ENCODE assay signal across 8 cellular contexts in genomic region chr14:52873694-52874093, GRCh38.
DNase-seq lines count a peak whose midpoint lies in the region; ATAC-seq and TF ChIP-seq lines count a peak whose summit lies in the region.
"Had no signal": no experiment of that assay in that cellular context is flagged by ENCODE, and none has a peak within 500 bp of the region (broad histone marks: within the 10 kb centered on the region; RNA-seq: fewer than 3 reads in every experiment).

No MANE protein-coding gene starts in this region.

- peak overlapping the region; percentile 75 for H3K9ac ChIP-seq in adipocyte (ENCODE audit: low read length)

- DNase-seq in HPDE6-E6E7 (ENCODE audit: extremely low spot score), result peak; percentile 14
- peak; percentile 90 for DNase-seq in adipocyte (ENCODE audit: low read depth)
- peak; percentile 52 for DNase-seq in left ventricle myocardium superior
- peak; percentile 26 to 41 for DNase-seq in tibial nerve (ENCODE audit: low spot score in 2 of 2)
- no peak for DNase-seq in mesothelial cell of epicardium (ENCODE audit: low spot score in 2 of 2, unreplicated experiment in 2 of 2)
- no peak for DNase-seq in NCI-H82 treated with DMSO at 0.1 percent for 48 hours (lab: John Stamatoyannopoulos, UW; ENCODE audit: unreplicated experiment)
- DNase-seq: stimulated activated naive CD4-positive, alpha-beta T cell treated with Interleukin-2 at 50 U/mL for 16 hours had no signal

- no peaks in the 10 kb centered on the region for H3K9me3 Mint-ChIP-seq in mesothelial cell of epicardium

- peak overlapping the region; percentile 17 to 86 (median 50) for H3K27ac ChIP-seq in tibial nerve

- H3K27me3 ChIP-seq in adipocyte (replicated peaks; ENCODE audit: control insufficient read depth, insufficient read depth, low read length) (no peaks in the 10 kb centered on the region), tibial nerve (no peaks in the 10 kb centered on the region)

- ATAC-seq in left ventricle myocardium superior, result peak; percentile 67
- no peak for ATAC-seq in GM21390 (IDR thresholded peaks at IDR 0.05; ENCODE audit: unreplicated experiment)

- TF ChIP-seq POLR2A in tibial nerve (IDR thresholded peaks at IDR 0.05), result no peak

- peak in 1 of 2 donors; percentile 77 for TF ChIP-seq EP300 in tibial nerve (IDR thresholded peaks at IDR 0.05)

- H3K36me3 ChIP-seq in adipocyte (ENCODE audit: control insufficient read depth, insufficient read depth, low read length, severe bottlenecking) (peaks cover 96% of the 10 kb centered on the region), tibial nerve (peaks cover 0 to 74% (median 0%) of the 10 kb centered on the region in 3 donors)

- TF ChIP-seq CTCF in tibial nerve (IDR thresholded peaks at IDR 0.05), result no peak
- TF ChIP-seq CTCF in mesothelial cell of epicardium (IDR thresholded peaks at IDR 0.05; ENCODE audit: unreplicated experiment), result no peak

- whole genome bisulfite sequencing in tibial nerve, 2 donors, result 55 to 57% methylated on average over 7 of the region's 7 CpGs

- H3K4me3 ChIP-seq in adipocyte (ENCODE audit: low read length) (peak overlapping the region; percentile 50), tibial nerve (no peak overlapping the region)

- H3K27ac Mint-ChIP-seq in mesothelial cell of epicardium, result no peak overlapping the region

- intact Hi-C loops in left ventricle myocardium superior (cut with micrococcal nuclease), result loop anchor here (10.0 kb wide), 1 partner anchor 81 kb away; the partner anchor contains the start of gene FERMT2

- no peaks in the 10 kb centered on the region for H3K9me3 ChIP-seq in adipocyte (ENCODE audit: control insufficient read depth, low read length)
- no peaks in the 10 kb centered on the region for H3K9me3 ChIP-seq in tibial nerve

- H3K4me1 Mint-ChIP-seq in mesothelial cell of epicardium, result no peaks in the 10 kb centered on the region

- H3K4me1 ChIP-seq in adipocyte (ENCODE audit: control insufficient read depth, insufficient read depth, low read length), result peaks cover 74% of the 10 kb centered on the region
- peaks cover 0 to 33% (median 4%) of the 10 kb centered on the region in 4 donors for H3K4me1 ChIP-seq in tibial nerve

- H3K36me3 Mint-ChIP-seq in mesothelial cell of epicardium, result peaks cover 46% of the 10 kb centered on the region

- no peak overlapping the region for H3K4me3 Mint-ChIP-seq in mesothelial cell of epicardium

- no peaks in the 10 kb centered on the region for H3K27me3 Mint-ChIP-seq in mesothelial cell of epicardium (ENCODE audit: low read depth)

Comparison
In these comparisons a context has a peak if more than half of its experiments do, and no peak if none do; other contexts are left out.
1. DNase-seq: peak in HPDE6-E6E7 (single experiment), adipocyte (single experiment), left ventricle myocardium superior (single experiment) and tibial nerve (2 of 2); none in mesothelial cell of epicardium (0 of 2) and NCI-H82 treated with DMSO at 0.1 percent for 48 hours (single experiment).